Comparison of ENCODE assay signal across 8 cellular contexts in the genomic region with DNA sequence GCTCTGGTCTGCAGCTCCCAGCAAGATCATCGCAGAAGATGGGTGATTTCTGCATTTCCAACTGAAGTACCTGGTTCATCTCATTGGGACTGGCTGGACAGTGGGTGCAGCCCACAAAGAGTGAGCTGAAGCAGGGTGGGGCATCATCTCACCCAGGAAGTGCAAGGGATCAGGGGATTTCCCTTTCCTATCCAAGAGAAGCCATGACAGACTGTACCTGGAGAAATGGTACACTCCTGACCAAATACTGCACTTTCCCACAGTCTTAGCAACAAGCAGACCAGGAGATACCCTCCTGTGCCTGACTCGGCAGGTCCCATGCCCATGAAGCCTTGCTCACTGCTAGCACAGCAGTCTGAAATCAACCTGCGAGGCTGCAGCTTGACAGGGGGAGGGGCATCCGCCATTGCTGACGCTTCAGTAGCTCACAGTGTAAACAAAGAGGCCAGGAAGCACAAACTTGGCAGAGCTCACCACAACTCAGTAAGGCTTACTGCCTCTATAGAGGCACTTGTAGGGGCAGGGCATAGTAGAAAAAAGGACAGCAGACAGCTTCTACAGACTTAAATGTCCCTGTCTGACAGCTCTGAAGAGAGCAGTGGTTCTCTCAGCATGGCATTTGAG.
A peak's percentile ranks its signal among the peaks of the same experiment; 100 is the strongest.
DNase-seq lines count a peak whose midpoint lies in the region; ATAC-seq and TF ChIP-seq lines count a peak whose summit lies in the region.
"Not testable (repeated sequence)": the region's sequence is repeated elsewhere in the genome, so short reads cannot be mapped to it uniquely, and the experiment has no call there.

No MANE protein-coding gene starts in this region.

- not testable (repeated sequence) for H3K27ac Mint-ChIP-seq in activated CD4-positive, alpha-beta T cell treated with anti-CD3 and anti-CD28 coated beads for 36 hours

- not testable (repeated sequence) for H3K4me1 Mint-ChIP-seq in activated CD4-positive, alpha-beta T cell treated with anti-CD3 and anti-CD28 coated beads for 36 hours

- not testable (repeated sequence) for H3K9me3 Mint-ChIP-seq in activated CD4-positive, alpha-beta T cell treated with anti-CD3 and anti-CD28 coated beads for 36 hours (ENCODE audit: low read depth)

- H3K4me3 ChIP-seq in choroid plexus epithelial cell (ENCODE audit: low read depth, low read length); foreskin fibroblast (ENCODE audit: low read depth in 1 of 2, low read length in 2 of 2); thyroid gland (replicated peaks in 1 of 3): not testable (repeated sequence)

- not testable (repeated sequence) for TF ChIP-seq POLR2A in thyroid gland (IDR thresholded peaks at IDR 0.05)

- POLR2A ChIA-PET in activated CD4-positive, alpha-beta T cell treated with anti-CD3 and anti-CD28 coated beads for 36 hours (lab: Charles Lee): not testable (repeated sequence)

- intact Hi-C loops in activated CD4-positive, alpha-beta T cell treated with anti-CD3 and anti-CD28 coated beads for 36 hours (cut with DNase I, micrococcal nuclease); thyroid gland (cut with DNase I): not testable (repeated sequence)

- not testable (repeated sequence) for H3K9me3 ChIP-seq in thyroid gland

- not testable (repeated sequence) for H3K36me3 Mint-ChIP-seq in activated CD4-positive, alpha-beta T cell treated with anti-CD3 and anti-CD28 coated beads for 36 hours (ENCODE audit: low read depth)

- TF ChIP-seq EP300 in Ishikawa (IDR thresholded peaks at IDR 0.05; ENCODE audit: borderline replicate concordance): not testable (repeated sequence)

- TF ChIP-seq CTCF in choroid plexus epithelial cell (conservative IDR thresholded peaks at IDR 0.05; ENCODE audit: low read depth, low read length); foreskin fibroblast (IDR thresholded peaks at IDR 0.05; ENCODE audit: low read depth, low read length); thyroid gland (IDR thresholded peaks at IDR 0.05): not testable (repeated sequence)

- H3K4me1 ChIP-seq in thyroid gland: not testable (repeated sequence)

- H3K27me3 ChIP-seq in thyroid gland: not testable (repeated sequence)

- H3K27me3 Mint-ChIP-seq in activated CD4-positive, alpha-beta T cell treated with anti-CD3 and anti-CD28 coated beads for 36 hours: not testable (repeated sequence)

- TF ChIP-seq RAD21 in Ishikawa (IDR thresholded peaks at IDR 0.05; ENCODE audit: low read depth): not testable (repeated sequence)

- CTCF ChIA-PET in activated CD4-positive, alpha-beta T cell treated with anti-CD3 and anti-CD28 coated beads for 36 hours (lab: Charles Lee): not testable (repeated sequence)

- WGBS in thyroid gland, 2 donors: 47 to 100% methylated on average over 1 to 4 of the region's 5 CpGs

- in situ Hi-C loops in Caki2 (cut with HindIII; ENCODE audit: low pct_unique_long_range_greater_than_20kb, low sequenced_read_pairs): not testable (repeated sequence)

- H3K4me3 Mint-ChIP-seq in activated CD4-positive, alpha-beta T cell treated with anti-CD3 and anti-CD28 coated beads for 36 hours: not testable (repeated sequence)

- DNase-seq in Caki2 (ENCODE audit: low read depth): peak; percentile 50
- peak; percentile 67 for DNase-seq in NCI-H510A (lab: John Stamatoyannopoulos, UW)
- peak; percentile 8 for DNase-seq in activated CD4-positive, alpha-beta T cell treated with anti-CD3 and anti-CD28 coated beads for 36 hours
- DNase-seq in choroid plexus epithelial cell (ENCODE audit: low read depth): peak; percentile 88
- peak; percentile 51 to 73 for DNase-seq in foreskin fibroblast
- DNase-seq in mucosa of gallbladder (ENCODE audit: low spot score): peak; percentile 60
- peak; percentile 87 to 88 for DNase-seq in thyroid gland

- not testable (repeated sequence) for H3K36me3 ChIP-seq in thyroid gland

- not testable (repeated sequence) for ATAC-seq in activated CD4-positive, alpha-beta T cell treated with anti-CD3 and anti-CD28 coated beads for 36 hours

- H3K27ac ChIP-seq in thyroid gland: not testable (repeated sequence)

TF ChIP-seq in Ishikawa, 13 proteins besides CTCF, POLR2A, EP300 and RAD21:
- peak; percentile 78 for TF ChIP-seq YY1 (IDR thresholded peaks at IDR 0.05; ENCODE audit: low read depth)

Comparison
In these comparisons a context has a peak if more than half of its experiments do, and no peak if none do; other contexts are left out.
1. DNase-seq: peak in every context shown above with its lines; median percentile 88 in choroid plexus epithelial cell; 88 in thyroid gland; 67 in NCI-H510A; 62 in foreskin fibroblast; 60 in mucosa of gallbladder; 50 in Caki2; 8 in activated CD4-positive, alpha-beta T cell treated with anti-CD3 and anti-CD28 coated beads for 36 hours.